ENCODE assay signal across 1 cellular context in genomic region chr19:15353908-15354307, GRCh38.
TF ChIP-seq lines count a peak whose summit lies in the region.

No MANE protein-coding gene starts in this region.

TF ChIP-seq in K562, 482 proteins besides CTCF, POLR2A, EP300 and RAD21:
- TF ChIP-seq CREB3 (tag; conservative IDR thresholded peaks at IDR 0.05; ENCODE audit: low read depth) (no peak), RBM25 (IDR thresholded peaks at IDR 0.05; ENCODE audit: low read depth, low read length, severe bottlenecking) (peak; percentile 49), ZNF121 (CRISPR knock-in tag; conservative IDR thresholded peaks at IDR 0.05) (peak; percentile 50), ZNF717 (CRISPR knock-in tag; IDR thresholded peaks at IDR 0.05) (no peak), ZNF407 (IDR thresholded peaks at IDR 0.05; ENCODE audit: low read depth) (no peak)
